In genomic region chr6:165001502-165002157, GRCh38 we compare ENCODE assay signal across 24 cellular contexts.
DNase-seq lines count a peak whose midpoint lies in the region; FAIRE-seq and TF ChIP-seq lines count a peak whose summit lies in the region.
"Had no signal": no experiment of that assay in that cellular context is flagged by ENCODE, and none has a peak within 500 bp of the region (broad histone marks: within the 10 kb centered on the region; RNA-seq: fewer than 3 reads in every experiment).

No MANE protein-coding gene starts in this region.

- H2BK12ac ChIP-seq in mesenchymal stem cell (ENCODE audit: low read length in 2 of 2): no peak overlapping the region

- no peak overlapping the region for H2BK120ac ChIP-seq in mesenchymal stem cell (ENCODE audit: low read depth, low read length)

- no peak overlapping the region for H3K14ac ChIP-seq in mesenchymal stem cell (ENCODE audit: low read length in 2 of 2)

- no peak overlapping the region for H3K27ac ChIP-seq in kidney (ENCODE audit: low read depth in 2 of 2, low read length in 2 of 2)
- H3K27ac ChIP-seq in mesenchymal stem cell (ENCODE audit: low read length, poor library complexity, severe bottlenecking): no peak overlapping the region
- no peak overlapping the region for H3K27ac ChIP-seq in testis
- H3K27ac ChIP-seq: BLaER1 had no signal

- H3K79me1 ChIP-seq in mesenchymal stem cell (replicated peaks; ENCODE audit: low read length, poor library complexity, severe bottlenecking): no peaks in the 10 kb centered on the region

- 97% methylated on average over 26 of the region's 33 CpGs for WGBS in mesenchymal stem cell
- 74 to 85% methylated on average over 22 to 33 of the region's 33 CpGs for WGBS in testis, 2 donors

- H3K27me3 ChIP-seq in mesenchymal stem cell (ENCODE audit: control insufficient read depth in 1 of 2, insufficient read depth in 1 of 2, low read length in 2 of 2): no peaks in the 10 kb centered on the region
- no peaks in the 10 kb centered on the region for H3K27me3 ChIP-seq in testis
- H3K27me3 ChIP-seq: BE2C, BLaER1 had no signal

- no peak overlapping the region for H2BK5ac ChIP-seq in mesenchymal stem cell (ENCODE audit: low read depth, low read length, poor library complexity, severe bottlenecking)

- no peak for TF ChIP-seq CTCF in kidney (IDR thresholded peaks at IDR 0.05; ENCODE audit: borderline replicate concordance, extremely low read depth, insufficient read depth)
- no peak for TF ChIP-seq CTCF in testis (IDR thresholded peaks at IDR 0.05)

- H3K36me3 ChIP-seq in kidney (ENCODE audit: control insufficient read depth in 1 of 2, insufficient read depth in 2 of 2, low read length in 2 of 2): no peaks in the 10 kb centered on the region
- no peaks in the 10 kb centered on the region for H3K36me3 ChIP-seq in mesenchymal stem cell (ENCODE audit: control insufficient read depth in 1 of 2, insufficient read depth in 2 of 2, low read depth in 1 of 2, low read length in 2 of 2)
- H3K36me3 ChIP-seq in testis (ENCODE audit: low read depth, missing control alignments): no peaks in the 10 kb centered on the region
- H3K36me3 ChIP-seq: BE2C, BLaER1 had no signal

- H3K4ac ChIP-seq in mesenchymal stem cell (ENCODE audit: low read depth in 1 of 2, low read length in 2 of 2): no peak overlapping the region

- H3K9me3 ChIP-seq in kidney (ENCODE audit: control insufficient read depth in 1 of 2, low read length in 2 of 2) (no peaks in the 10 kb centered on the region), mesenchymal stem cell (ENCODE audit: control insufficient read depth, low read length) (peaks cover 29% of the 10 kb centered on the region), testis (no peaks in the 10 kb centered on the region)
- H3K9me3 ChIP-seq: BE2C had no signal

- no peak overlapping the region for H3K23ac ChIP-seq in mesenchymal stem cell (ENCODE audit: low read length in 2 of 2)

- no peak overlapping the region for H4K91ac ChIP-seq in mesenchymal stem cell (ENCODE audit: low read length)

- H3K4me3 ChIP-seq in kidney (ENCODE audit: low read length in 2 of 2) (no peak overlapping the region), mesenchymal stem cell (ENCODE audit: insufficient read depth in 1 of 2, low read depth in 1 of 2, low read length in 2 of 2) (no peak overlapping the region), testis (peak overlapping the region; percentile 15 to 31)
- H3K4me3 ChIP-seq: BLaER1, GM12878 had no signal

- no peak overlapping the region for H3K4me2 ChIP-seq in mesenchymal stem cell (ENCODE audit: low read length, poor library complexity, severe bottlenecking)
- H3K4me2 ChIP-seq: BLaER1 had no signal

- DNase-seq in kidney: peak; percentile 53
- no peak for DNase-seq in mesenchymal stem cell
- DNase-seq in testis: no peak
- DNase-seq in NCI-H526 treated with DMSO at 0.1 percent for 48 hours (lab: John Stamatoyannopoulos, UW): no peak
- no peak for DNase-seq in NK-92 (lab: John Stamatoyannopoulos, UW; ENCODE audit: unreplicated experiment)
- DNase-seq: 8988T; ACHN; BE2C; C1 segment of cervical spinal cord; CD4-positive, alpha-beta memory T cell; CD4-positive, CD25-positive, alpha-beta regulatory T cell; CD8-positive, alpha-beta memory T cell; COR-L47; DMS 273 treated with DMSO at 0.1 percent for 48 hours; DMS153; DMS53; DMS79; DND-41; EL; GDM1 had no signal

- intact Hi-C loops in kidney (cut with DNase I): no loop called here
- intact Hi-C loops in testis (cut with DNase I; ENCODE audit: low total_unique reads): no loop called here

- no peak overlapping the region for H2AFZ ChIP-seq in mesenchymal stem cell (ENCODE audit: low read depth, low read length)

- H3K9ac ChIP-seq in kidney (ENCODE audit: low read length in 2 of 2) (no peak overlapping the region), mesenchymal stem cell (ENCODE audit: low read length) (no peak overlapping the region)
- H3K9ac ChIP-seq: BLaER1 had no signal

- H4K8ac ChIP-seq in mesenchymal stem cell (ENCODE audit: low read length): peak overlapping the region; percentile 60

- H3K18ac ChIP-seq in mesenchymal stem cell (ENCODE audit: low read depth in 1 of 2, low read length in 2 of 2): no peak overlapping the region

- H3K4me1 ChIP-seq in kidney (ENCODE audit: control insufficient read depth in 1 of 2, insufficient read depth in 1 of 2, low read depth in 1 of 2, low read length in 2 of 2): peaks cover 0 to 1% of the 10 kb centered on the region in 2 donors
- H3K4me1 ChIP-seq in mesenchymal stem cell (ENCODE audit: control insufficient read depth, insufficient read depth, low read depth, low read length): no peaks in the 10 kb centered on the region
- no peaks in the 10 kb centered on the region for H3K4me1 ChIP-seq in testis
- H3K4me1 ChIP-seq: BE2C, BLaER1 had no signal

- H2AK5ac ChIP-seq in mesenchymal stem cell (ENCODE audit: low read length, severe bottlenecking): no peak overlapping the region

- TF ChIP-seq POLR2A in testis (IDR thresholded peaks at IDR 0.05): no peak

- no peak for FAIRE-seq in kidney (lab: Jason Lieb, UNC)
- FAIRE-seq: GM12878, GM12892, GM18507 had no signal

- no peak overlapping the region for H2BK15ac ChIP-seq in mesenchymal stem cell (ENCODE audit: low read depth, poor library complexity, severe bottlenecking)

Comparison
In these comparisons a context has a peak if more than half of its experiments do, and no peak if none do; other contexts are left out.
1. H3K4me3 ChIP-seq: peak in testis (2 of 2); none in kidney (0 of 2) and mesenchymal stem cell (0 of 2).